ENCODE assay signal across 15 cellular contexts in the genomic region with DNA sequence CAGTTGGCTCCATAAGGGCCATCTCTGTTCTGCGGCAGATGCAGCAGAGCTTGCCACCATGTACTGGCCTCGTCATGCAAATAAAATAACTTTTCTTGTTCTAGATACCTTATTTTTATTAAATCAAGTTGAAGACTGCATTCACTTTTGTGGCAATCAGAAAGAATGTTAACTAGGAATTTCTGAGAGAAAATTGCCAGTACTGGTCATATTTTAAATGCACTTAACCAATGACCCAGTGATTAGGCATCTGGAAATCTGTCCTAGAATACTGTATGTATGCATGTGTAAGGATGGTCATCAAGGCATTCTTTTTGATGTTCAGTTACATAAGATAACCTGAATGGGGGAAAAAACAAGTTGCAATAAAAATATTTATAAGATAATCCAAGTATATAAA. TPM values are rescaled to one million over a fixed set of nuclear protein-coding genes. Genes with fewer than 3 reads are reported as not detected.
DNase-seq lines count a peak whose midpoint lies in the region; ATAC-seq and TF ChIP-seq lines count a peak whose summit lies in the region.
"Had no signal": no experiment of that assay in that cellular context is flagged by ENCODE, and none has a peak within 500 bp of the region (broad histone marks: within the 10 kb centered on the region; RNA-seq: fewer than 3 reads in every experiment).

No MANE protein-coding gene starts in this region.

- no peak overlapping the region for H3K18ac ChIP-seq in trophoblast cell (ENCODE audit: low read length)

- H3K27ac ChIP-seq in cardiac muscle cell = peak overlapping the region; percentile 34
- H3K27ac ChIP-seq in right atrium auricular region = no peak overlapping the region
- H3K27ac ChIP-seq in caudate nucleus (ENCODE audit: low read depth, low read length) = peak overlapping the region; percentile 11
- no peak overlapping the region for H3K27ac ChIP-seq in trophoblast cell (ENCODE audit: low read depth, low read length)
- H3K27ac ChIP-seq in tibial artery = peak overlapping the region; percentile 21 to 66

- H4K12ac ChIP-seq in trophoblast cell (ENCODE audit: low read depth, low read length) = no peak overlapping the region

- H2BK120ac ChIP-seq in trophoblast cell (ENCODE audit: insufficient read depth, low read length, poor library complexity) = no peak overlapping the region

- H3K36me3 ChIP-seq in cardiac muscle cell (peaks cover 32% of the 10 kb centered on the region), right atrium auricular region (peaks cover 25% of the 10 kb centered on the region), trophoblast cell (ENCODE audit: control insufficient read depth in 1 of 2, insufficient read depth in 2 of 2, low read length in 2 of 2) (peaks cover 15 to 19% of the 10 kb centered on the region in 2 experiments), tibial artery (peaks cover 35 to 47% (median 37%) of the 10 kb centered on the region in 3 donors)

- no peak overlapping the region for H2AK5ac ChIP-seq in trophoblast cell (ENCODE audit: low read length)

- no peak overlapping the region for H2AFZ ChIP-seq in trophoblast cell (ENCODE audit: insufficient read depth, low read length, poor library complexity)

- no peak overlapping the region for H3K4me3 ChIP-seq in cardiac muscle cell
- no peak overlapping the region for H3K4me3 ChIP-seq in right atrium auricular region
- H3K4me3 ChIP-seq in trophoblast cell (ENCODE audit: low read depth, low read length) = no peak overlapping the region
- H3K4me3 ChIP-seq in tibial artery = no peak overlapping the region
- H3K4me3 ChIP-seq: K562 had no signal

- no peak overlapping the region for H3K23ac ChIP-seq in trophoblast cell (ENCODE audit: low read length)

- ATAC-seq in GM21381 (IDR thresholded peaks at IDR 0.05; ENCODE audit: unreplicated experiment) = no peak
- no peak for ATAC-seq in GM21515 (IDR thresholded peaks at IDR 0.05; ENCODE audit: unreplicated experiment)
- ATAC-seq: Panc1 had no signal

- intact Hi-C loops in tibial artery (cut with DNase I; ENCODE audit: low total_unique reads) = no loop called here

- no peak overlapping the region for H3K9ac ChIP-seq in trophoblast cell (ENCODE audit: low read length)

- H3K4me2 ChIP-seq in trophoblast cell (ENCODE audit: low read length) = no peak overlapping the region

- no peaks in the 10 kb centered on the region for H3K9me3 ChIP-seq in cardiac muscle cell (ENCODE audit: low read depth)
- H3K9me3 ChIP-seq in right atrium auricular region = no peaks in the 10 kb centered on the region
- no peaks in the 10 kb centered on the region for H3K9me3 ChIP-seq in trophoblast cell (ENCODE audit: insufficient read depth, low read depth, low read length)
- no peaks in the 10 kb centered on the region for H3K9me3 ChIP-seq in tibial artery

- no peak overlapping the region for H3K14ac ChIP-seq in trophoblast cell (ENCODE audit: low read length)

- H3K27me3 ChIP-seq in cardiac muscle cell (no peaks in the 10 kb centered on the region), right atrium auricular region (no peaks in the 10 kb centered on the region), trophoblast cell (ENCODE audit: insufficient read depth, low read length) (no peaks in the 10 kb centered on the region), tibial artery (no peaks in the 10 kb centered on the region)

- no peak for DNase-seq in cardiac muscle cell (ENCODE audit: low read depth in 1 of 2, low spot score in 1 of 2)
- no peak for DNase-seq in right atrium auricular region (ENCODE audit: low spot score)
- DNase-seq in caudate nucleus (lab: John Stamatoyannopoulos, UW) = no peak
- peak; percentile 6 to 81 for DNase-seq in trophoblast cell
- no peak for DNase-seq in tibial artery
- no peak for DNase-seq in SIG-M5 (lab: John Stamatoyannopoulos, UW)
- DNase-seq: AML-193, DMS53, GOT3, NCI-H1048, NCI-H446 had no signal

- no peaks in the 10 kb centered on the region for H3K79me2 ChIP-seq in trophoblast cell (ENCODE audit: control insufficient read depth, insufficient read depth, low read length, poor library complexity)

- H3K79me1 ChIP-seq in trophoblast cell (ENCODE audit: low read length) = peaks cover 3% of the 10 kb centered on the region

- no peak overlapping the region for H2BK12ac ChIP-seq in trophoblast cell (ENCODE audit: low read length)

- no peak overlapping the region for H3K4ac ChIP-seq in trophoblast cell (ENCODE audit: low read depth, low read length)

- H3K4me1 ChIP-seq in cardiac muscle cell (ENCODE audit: low read depth) (peaks cover 14% of the 10 kb centered on the region), right atrium auricular region (peaks cover 0 to 27% of the 10 kb centered on the region in 2 donors), trophoblast cell (ENCODE audit: control insufficient read depth in 1 of 2, insufficient read depth in 2 of 2, low read length in 2 of 2) (peaks cover 3 to 5% of the 10 kb centered on the region in 2 experiments), tibial artery (peaks cover 0 to 44% (median 12%) of the 10 kb centered on the region in 4 donors)

- TF ChIP-seq CTCF in cardiac muscle cell (IDR thresholded peaks at IDR 0.05; ENCODE audit: low read depth, low read length) = no peak
- TF ChIP-seq CTCF in right atrium auricular region (IDR thresholded peaks at IDR 0.05) = no peak
- TF ChIP-seq CTCF in tibial artery (IDR thresholded peaks at IDR 0.05) = no peak

- H4K91ac ChIP-seq in trophoblast cell (ENCODE audit: low read depth, low read length) = no peak overlapping the region

- no CpG with 5 or more reads among the region's 2 CpGs for WGBS in trophoblast cell (ENCODE audit: extremely low coverage, insufficient coverage, insufficient read length)

- no peak overlapping the region for H4K8ac ChIP-seq in trophoblast cell (ENCODE audit: low read depth, low read length)

- H2BK5ac ChIP-seq in trophoblast cell (ENCODE audit: low read depth, low read length, poor library complexity) = no peak overlapping the region

RNA-seq across cellular contexts. Expression of a gene that starts 34.2 kb away (rescaled TPM):
- total RNA-seq in cardiac muscle cell = 3.2 and 5.0 TPM in 2 replicates
- 2.0 and 2.9 TPM in 2 replicates for polyA plus RNA-seq in cardiac muscle cell
- 1 to 10 TPM in 1 of 2 donors, not detected in 1; 2.6 TPM for total RNA-seq in right atrium auricular region
- polyA plus RNA-seq in trophoblast cell (2013) = 0.57 and 0.76 TPM in 2 replicates

Comparison
In these comparisons a context has a peak if more than half of its experiments do, and no peak if none do; other contexts are left out.
1. H3K27ac ChIP-seq: peak in cardiac muscle cell (single experiment), caudate nucleus (single experiment) and tibial artery (2 of 2); none in right atrium auricular region (0 of 2) and trophoblast cell (single experiment).
2. DNase-seq: peak in trophoblast cell (2 of 2); none in cardiac muscle cell (0 of 2), right atrium auricular region (single experiment), caudate nucleus (0 of 61), tibial artery (0 of 2) and SIG-M5 (single experiment).